In the genomic region with DNA sequence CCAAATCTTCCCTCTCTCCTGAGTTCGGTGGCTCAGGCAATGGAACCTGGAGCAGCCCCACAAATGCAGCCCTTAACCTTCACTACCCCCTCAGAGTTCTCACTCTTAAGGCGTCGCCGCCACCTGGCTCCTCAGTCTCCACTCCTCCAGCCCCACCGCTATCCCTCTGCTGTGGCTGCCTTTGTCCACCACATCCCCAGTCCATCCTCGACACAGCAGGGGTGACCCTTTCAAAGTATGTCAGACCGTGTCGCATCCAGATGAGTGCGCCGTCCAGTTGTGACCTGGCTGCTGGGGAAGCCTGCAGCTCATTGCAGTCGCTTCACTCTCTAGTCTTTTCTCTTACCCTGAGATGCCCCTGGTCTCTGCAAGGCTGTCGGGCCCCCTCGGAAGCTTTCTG, we compare ENCODE assay signal across 1 cellular context.
TF ChIP-seq lines count a peak whose summit lies in the region.

No MANE protein-coding gene starts in this region.

TF ChIP-seq in A549, 52 proteins besides CTCF, POLR2A, EP300 and RAD21 (continued from another document):
- TF ChIP-seq, protein P1, sequence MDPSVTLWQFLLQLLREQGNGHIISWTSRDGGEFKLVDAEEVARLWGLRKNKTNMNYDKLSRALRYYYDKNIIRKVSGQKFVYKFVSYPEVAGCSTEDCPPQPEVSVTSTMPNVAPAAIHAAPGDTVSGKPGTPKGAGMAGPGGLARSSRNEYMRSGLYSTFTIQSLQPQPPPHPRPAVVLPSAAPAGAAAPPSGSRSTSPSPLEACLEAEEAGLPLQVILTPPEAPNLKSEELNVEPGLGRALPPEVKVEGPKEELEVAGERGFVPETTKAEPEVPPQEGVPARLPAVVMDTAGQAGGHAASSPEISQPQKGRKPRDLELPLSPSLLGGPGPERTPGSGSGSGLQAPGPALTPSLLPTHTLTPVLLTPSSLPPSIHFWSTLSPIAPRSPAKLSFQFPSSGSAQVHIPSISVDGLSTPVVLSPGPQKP (IDR thresholded peaks at IDR 0.05; ENCODE audit: low read depth, low read length) = no peak
- TF ChIP-seq, protein P2, sequence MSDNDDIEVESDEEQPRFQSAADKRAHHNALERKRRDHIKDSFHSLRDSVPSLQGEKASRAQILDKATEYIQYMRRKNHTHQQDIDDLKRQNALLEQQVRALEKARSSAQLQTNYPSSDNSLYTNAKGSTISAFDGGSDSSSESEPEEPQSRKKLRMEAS (IDR thresholded peaks at IDR 0.05) = no peak
